1 cellular context compared by ENCODE assay signal in genomic region chr20:35601021-35601973, GRCh38.
TF ChIP-seq lines count a peak whose summit lies in the region.

No MANE protein-coding gene starts in this region.

TF ChIP-seq in H1, 55 proteins besides CTCF, POLR2A, EP300 and RAD21 (continued from another document):
- TF ChIP-seq ASH2L (IDR thresholded peaks at IDR 0.05; ENCODE audit: low read length) (peak; percentile 67), NRF1 (IDR thresholded peaks at IDR 0.05; ENCODE audit: low read depth, low read length) (no peak), KDM5A (IDR thresholded peaks at IDR 0.05; ENCODE audit: low read length) (no peak), TBP (IDR thresholded peaks at IDR 0.05; ENCODE audit: low read depth, low read length) (no peak), SP4 (IDR thresholded peaks at IDR 0.05; ENCODE audit: low read length) (0 out of 2 replicates have a peak, but pooled peaks have one; percentile 35), CREB1 (IDR thresholded peaks at IDR 0.05) (peak; percentile 81), SIN3A (conservative IDR thresholded peaks at IDR 0.05 in 1 of 2, IDR thresholded peaks at IDR 0.05 in 1 of 2; ENCODE audit: low read depth in 1 of 2, low read length in 2 of 2) (no peak), EZH2 (IDR thresholded peaks at IDR 0.05; ENCODE audit: low read depth, low read length, severe bottlenecking) (peak; percentile 51), TAF1 (IDR thresholded peaks at IDR 0.05; ENCODE audit: low read depth, low read length) (peak; percentile 33; the same call in 1 of the 2 replicates), SP2 (IDR thresholded peaks at IDR 0.05; ENCODE audit: low read length) (no peak), KDM4A (IDR thresholded peaks at IDR 0.05; ENCODE audit: low read depth, low read length, severe bottlenecking) (peak; percentile 65), TEAD4 (IDR thresholded peaks at IDR 0.05; ENCODE audit: low read depth, low read length) (peak; percentile 45; the same call in 1 of the 2 replicates), TCF12 (IDR thresholded peaks at IDR 0.05; ENCODE audit: low read depth, low read length) (no peak), BCL11A (IDR thresholded peaks at IDR 0.05; ENCODE audit: low read depth in 2 of 2, low read length in 2 of 2) (no peak), SIX5 (IDR thresholded peaks at IDR 0.05; ENCODE audit: low read depth, low read length) (no peak)
